In the genomic region with DNA sequence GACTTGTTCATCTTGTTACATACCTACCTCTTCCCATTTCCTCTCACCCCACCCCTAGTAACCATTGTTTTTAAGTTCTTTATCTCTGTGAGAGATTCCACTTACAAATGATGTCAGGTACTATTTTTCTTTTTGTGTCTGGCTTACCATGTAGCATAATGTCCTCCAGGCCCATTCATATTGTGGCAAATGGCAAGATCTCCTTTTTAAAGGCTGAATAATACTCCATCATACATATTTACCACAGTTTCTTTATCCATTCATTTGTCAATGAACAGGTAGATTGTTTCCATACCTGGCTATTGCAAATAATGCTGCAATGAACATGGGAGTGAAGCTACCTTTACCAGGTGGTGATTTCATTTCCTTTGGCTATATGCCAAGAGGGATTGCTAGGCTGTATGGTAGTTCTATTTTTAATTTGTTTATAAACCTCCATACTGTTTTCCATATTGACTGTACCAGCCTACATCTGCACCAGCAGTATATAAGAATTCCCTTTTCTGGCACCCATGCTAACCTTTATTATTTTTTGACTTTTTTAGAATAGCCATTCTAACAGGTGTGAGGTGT, we compare ENCODE assay signal across 24 cellular contexts. TPM values are rescaled to one million over a fixed set of nuclear protein-coding genes. Genes with fewer than 3 reads are reported as not detected.
DNase-seq lines count a peak whose midpoint lies in the region; ATAC-seq and TF ChIP-seq lines count a peak whose summit lies in the region.
"Had no signal": no experiment of that assay in that cellular context is flagged by ENCODE, and none has a peak within 500 bp of the region (broad histone marks: within the 10 kb centered on the region; RNA-seq: fewer than 3 reads in every experiment).

No MANE protein-coding gene starts in this region.

- H3K27me3 ChIP-seq in MM.1S (replicated peaks; ENCODE audit: insufficient read depth, low read length), result no peaks in the 10 kb centered on the region
- no peaks in the 10 kb centered on the region for H3K27me3 ChIP-seq in RWPE2 (ENCODE audit: insufficient read depth, poor library complexity, severe bottlenecking)
- H3K27me3 ChIP-seq: BLaER1, cardiac muscle cell, dorsolateral prefrontal cortex, heart right ventricle, left lung had no signal

- H3K9ac ChIP-seq in MM.1S (ENCODE audit: low read length), result no peak overlapping the region
- H3K9ac ChIP-seq: BLaER1 had no signal

- no peak for TF ChIP-seq CTCF in MM.1S (IDR thresholded peaks at IDR 0.05; ENCODE audit: low read length)
- TF ChIP-seq CTCF in RWPE2 (IDR thresholded peaks at IDR 0.05; ENCODE audit: poor library complexity, severe bottlenecking), result no peak
- no peak for TF ChIP-seq CTCF in mucosa of descending colon (IDR thresholded peaks at IDR 0.05)

- H3F3A ChIP-seq in MM.1S (ENCODE audit: insufficient read depth, low read length), result peaks cover 34% of the 10 kb centered on the region

- H3K27ac ChIP-seq in MM.1S (ENCODE audit: low read length) (peak overlapping the region; percentile 53; the same call in 1 of the 2 replicates), RWPE2 (ENCODE audit: poor library complexity, severe bottlenecking) (peak overlapping the region; percentile 15)
- H3K27ac ChIP-seq: BLaER1, cardiac muscle cell, dorsolateral prefrontal cortex, heart right ventricle, HL-60, left lung had no signal

- H3K79me2 ChIP-seq in MM.1S (ENCODE audit: low read length), result peaks cover 14% of the 10 kb centered on the region; the same call in 1 of the 2 replicates

- H3K9me3 ChIP-seq in MM.1S (replicated peaks; ENCODE audit: insufficient read depth, low read length), result no peaks in the 10 kb centered on the region
- no peaks in the 10 kb centered on the region for H3K9me3 ChIP-seq in RWPE2 (ENCODE audit: severe bottlenecking)
- H3K9me3 ChIP-seq in mucosa of descending colon, result no peaks in the 10 kb centered on the region
- H3K9me3 ChIP-seq: BLaER1, heart right ventricle, left lung had no signal

- H4K20me1 ChIP-seq in MM.1S (ENCODE audit: insufficient read depth, low read length), result no peaks in the 10 kb centered on the region

- intact Hi-C loops in mucosa of descending colon (cut with DNase I, micrococcal nuclease), result no loop called here

- H3K9me2 ChIP-seq in MM.1S (replicated peaks; ENCODE audit: insufficient read depth, low read length), result no peaks in the 10 kb centered on the region

- H2AFZ ChIP-seq in MM.1S (ENCODE audit: low read length), result no peak overlapping the region
- H2AFZ ChIP-seq: GM23338 had no signal

- H3K36me3 ChIP-seq in MM.1S (replicated peaks; ENCODE audit: insufficient read depth, low read length) (no peaks in the 10 kb centered on the region), RWPE2 (ENCODE audit: low read depth) (peaks cover 65% of the 10 kb centered on the region), mucosa of descending colon (ENCODE audit: low read depth) (no peaks in the 10 kb centered on the region)

- DNase-seq in NCI-H748 (lab: John Stamatoyannopoulos, UW; ENCODE audit: unreplicated experiment) (peak; percentile 57), NCI-H748 treated with DMSO at 0.1 percent for 48 hours (lab: John Stamatoyannopoulos, UW) (no peak), MM.1S (peak; percentile 38), RWPE2 (ENCODE audit: low spot score) (no peak), mucosa of descending colon (no peak), Ammon's horn (ENCODE audit: low spot score) (no peak)
- DNase-seq in stimulated activated CD4-positive, alpha-beta T cell treated with anti-CD3 and anti-CD28 coated beads, Interleukin-2, amount 100 ng/mL, for 48 hours, result no peak
- DNase-seq: activated naive CD4-positive, alpha-beta T cell treated with anti-CD3 and anti-CD28 coated beads for 36 hours; activated T-cell treated with anti-CD3 and anti-CD28 coated beads, Interleukin-2, amount 50 U/mL, for 24 hours; amniotic stem cell; dorsolateral prefrontal cortex; foreskin fibroblast; heart right ventricle; left lung; NCI-H187; nephron progenitor cell; SHP77; substantia nigra; SW 1271 had no signal

- peak overlapping the region; percentile 39 for H3K4me2 ChIP-seq in MM.1S (ENCODE audit: low read depth, low read length)
- H3K4me2 ChIP-seq: BLaER1, GM23338 had no signal

- peak; percentile 81 for ATAC-seq in RWPE2 (ENCODE audit: low read depth)
- ATAC-seq in mucosa of descending colon, result peak; percentile 62
- ATAC-seq in GM18873 (IDR thresholded peaks at IDR 0.05; ENCODE audit: low FRiP score, unreplicated experiment), result no peak
- ATAC-seq: GM23338, heart right ventricle, left lung had no signal

- H3K4me1 ChIP-seq in MM.1S (ENCODE audit: low read length), result peaks cover 68% of the 10 kb centered on the region
- peaks cover 15% of the 10 kb centered on the region for H3K4me1 ChIP-seq in RWPE2 (ENCODE audit: insufficient read depth, poor library complexity, severe bottlenecking)
- H3K4me1 ChIP-seq in mucosa of descending colon (ENCODE audit: low read depth), result no peaks in the 10 kb centered on the region
- H3K4me1 ChIP-seq: heart right ventricle, left lung had no signal

- H3K4me3 ChIP-seq in MM.1S (ENCODE audit: low read length), result no peak overlapping the region
- no peak overlapping the region for H3K4me3 ChIP-seq in RWPE2 (ENCODE audit: severe bottlenecking)
- no peak overlapping the region for H3K4me3 ChIP-seq in mucosa of descending colon
- H3K4me3 ChIP-seq: BLaER1, cardiac muscle cell, dorsolateral prefrontal cortex, GM23338, heart right ventricle, left lung had no signal

RNA-seq across cellular contexts. Expression of gene NSRP1, which starts 53.9 kb away (rescaled TPM):
- 10 to 100 TPM; 24.5 to 41.7 (median 24.7) TPM for total RNA-seq in mucosa of descending colon

Comparison
In these comparisons a context has a peak if more than half of its experiments do, and no peak if none do; other contexts are left out.
1. DNase-seq: peak in NCI-H748 (single experiment) and MM.1S (single experiment); none in NCI-H748 treated with DMSO at 0.1 percent for 48 hours (single experiment), RWPE2 (single experiment), mucosa of descending colon (0 of 3), stimulated activated CD4-positive, alpha-beta T cell treated with anti-CD3 and anti-CD28 coated beads, Interleukin-2, amount 100 ng/mL, for 48 hours (0 of 2) and Ammon's horn (single experiment).